In genomic region chr20:32482251-32483220, GRCh38 we compare ENCODE assay signal across 8 cellular contexts.
DNase-seq lines count a peak whose midpoint lies in the region; ATAC-seq and TF ChIP-seq lines count a peak whose summit lies in the region.

No MANE protein-coding gene starts in this region.

- H3K4me3 Mint-ChIP-seq in endodermal cell, result peak overlapping the region; percentile 86

- peaks cover 43% of the 10 kb centered on the region for H3K4me1 ChIP-seq in HUES6 (ENCODE audit: control insufficient read depth, insufficient read depth, low read length)
- peaks cover 10% of the 10 kb centered on the region for H3K4me1 ChIP-seq in endodermal cell (ENCODE audit: control insufficient read depth, insufficient read depth, low read length)
- peaks cover 48% of the 10 kb centered on the region for H3K4me1 ChIP-seq in mucosa of descending colon (ENCODE audit: low read depth)
- H3K4me1 ChIP-seq in upper lobe of left lung, result peaks cover 33 to 70% (median 47%) of the 10 kb centered on the region in 4 donors

- no peak for DNase-seq in BJ (ENCODE audit: low read depth)
- DNase-seq in WERI-Rb-1, result peak; percentile 61
- DNase-seq in endodermal cell, result peak; percentile 87
- peak; percentile 62 to 78 (median 74) for DNase-seq in mucosa of descending colon
- peak; percentile 69 to 92 for DNase-seq in upper lobe of left lung
- DNase-seq in HuH-7.5 (ENCODE audit: low spot score), result no peak
- no peak for DNase-seq in GF-D8 (lab: John Stamatoyannopoulos, UW)

- TF ChIP-seq CTCF in BJ (IDR thresholded peaks at IDR 0.05; ENCODE audit: insufficient read depth, low read depth, low read length), result no peak
- TF ChIP-seq CTCF in WERI-Rb-1 (IDR thresholded peaks at IDR 0.05; ENCODE audit: low read depth, low read length), result no peak
- TF ChIP-seq CTCF in endodermal cell (conservative IDR thresholded peaks at IDR 0.05), result no peak
- no peak for TF ChIP-seq CTCF in mucosa of descending colon (IDR thresholded peaks at IDR 0.05)
- no peak for TF ChIP-seq CTCF in upper lobe of left lung (IDR thresholded peaks at IDR 0.05)

- 0% methylated on average over 17 to 76 of the region's 88 CpGs for whole genome bisulfite sequencing in endodermal cell (ENCODE audit: insufficient coverage in 1 of 2, insufficient read length in 1 of 2), 2 experiments
- WGBS in upper lobe of left lung, 2 donors, result 10 to 13% methylated on average over 16 to 24 of the region's 88 CpGs

- H3K9me3 Mint-ChIP-seq in endodermal cell, result no peaks in the 10 kb centered on the region

- H3K27ac ChIP-seq in HUES6 (ENCODE audit: low read depth, low read length) (peak overlapping the region; percentile 37; the same call in 1 of the 2 replicates), WERI-Rb-1 (peak overlapping the region; percentile 88), endodermal cell (ENCODE audit: low read depth, low read length) (peak overlapping the region; percentile 57), upper lobe of left lung (peak overlapping the region; percentile 79 to 94 (median 88))

- TF ChIP-seq POLR2A in upper lobe of left lung (IDR thresholded peaks at IDR 0.05), result peak in 1 of 4 donors; percentile 10

- CTCF ChIA-PET in BJ (lab: Yijun Ruan, JAX), result interaction anchor here (1.1 kb wide), 1 partner anchor 25 kb away, joined by 4 read pairs; no protein-coding TSS in a partner anchor

- H3K27me3 ChIP-seq in BJ (ENCODE audit: control insufficient read depth, insufficient read depth, low read length), result no peaks in the 10 kb centered on the region; the same call in 1 of the 2 replicates
- H3K27me3 ChIP-seq in HUES6 (ENCODE audit: control insufficient read depth, insufficient read depth, low read length), result peaks cover 4% of the 10 kb centered on the region; the same call in 1 of the 2 replicates
- H3K27me3 ChIP-seq in WERI-Rb-1 (ENCODE audit: insufficient read depth, low read depth, severe bottlenecking), result no peaks in the 10 kb centered on the region
- no peaks in the 10 kb centered on the region for H3K27me3 ChIP-seq in endodermal cell (ENCODE audit: control insufficient read depth, insufficient read depth, low read length, poor library complexity, severe bottlenecking)
- no peaks in the 10 kb centered on the region for H3K27me3 ChIP-seq in upper lobe of left lung

- H3K36me3 ChIP-seq in BJ (ENCODE audit: control insufficient read depth, insufficient read depth, low read length), result no peaks in the 10 kb centered on the region; the same call in 1 of the 2 replicates
- no peaks in the 10 kb centered on the region for H3K36me3 ChIP-seq in HUES6 (ENCODE audit: control insufficient read depth, insufficient read depth, low read length)
- H3K36me3 ChIP-seq in WERI-Rb-1, result peaks cover 5% of the 10 kb centered on the region; the same call in 1 of the 2 replicates
- peaks cover 9% of the 10 kb centered on the region for H3K36me3 ChIP-seq in endodermal cell (ENCODE audit: control insufficient read depth, insufficient read depth, low read length)
- no peaks in the 10 kb centered on the region for H3K36me3 ChIP-seq in mucosa of descending colon (ENCODE audit: low read depth)
- no peaks in the 10 kb centered on the region for H3K36me3 ChIP-seq in upper lobe of left lung

- H3K4me1 Mint-ChIP-seq in endodermal cell, result peaks cover 40% of the 10 kb centered on the region

- H3K9me3 ChIP-seq in HUES6 (ENCODE audit: control insufficient read depth, insufficient read depth, low read depth, low read length) (no peaks in the 10 kb centered on the region), WERI-Rb-1 (ENCODE audit: severe bottlenecking) (no peaks in the 10 kb centered on the region), endodermal cell (ENCODE audit: control insufficient read depth, low read length) (no peaks in the 10 kb centered on the region), mucosa of descending colon (no peaks in the 10 kb centered on the region), upper lobe of left lung (no peaks in the 10 kb centered on the region)

- POLR2A ChIA-PET in BJ (lab: Charles Lee), result interaction anchor here (0.7 kb wide), 1 partner anchor 24 kb away, joined by 6 read pairs; no protein-coding TSS in a partner anchor

- H3K27ac Mint-ChIP-seq in endodermal cell, result peak overlapping the region; percentile 80

- H3K27me3 Mint-ChIP-seq in endodermal cell (ENCODE audit: insufficient read depth), result peaks cover 19% of the 10 kb centered on the region

- peak overlapping the region; percentile 65 for H3K4me3 ChIP-seq in BJ (ENCODE audit: low read depth, low read length)
- H3K4me3 ChIP-seq in HUES6 (ENCODE audit: low read depth, low read length), result peak overlapping the region; percentile 89
- H3K4me3 ChIP-seq in WERI-Rb-1 (ENCODE audit: low read depth, low read length), result peak overlapping the region; percentile 52
- peak overlapping the region; percentile 86 for H3K4me3 ChIP-seq in endodermal cell (ENCODE audit: low read length)
- H3K4me3 ChIP-seq in mucosa of descending colon, result peak overlapping the region; percentile 72
- H3K4me3 ChIP-seq in upper lobe of left lung, result peak overlapping the region; percentile 74 to 96 (median 92)

- TF ChIP-seq EP300 in upper lobe of left lung (IDR thresholded peaks at IDR 0.05), result no peak

- peak; percentile 26 for ATAC-seq in mucosa of descending colon
- peak; percentile 24 to 71 for ATAC-seq in upper lobe of left lung (ENCODE audit: low FRiP score in 2 of 2)

- intact Hi-C loops in mucosa of descending colon (cut with DNase I, micrococcal nuclease), result no loop called here

- H3K9ac ChIP-seq in HUES6 (ENCODE audit: low read length) (peak overlapping the region; percentile 57), endodermal cell (ENCODE audit: extremely low read depth, low read length, poor library complexity, severe bottlenecking) (peak overlapping the region; percentile 36)

- peaks cover 4% of the 10 kb centered on the region for H3K36me3 Mint-ChIP-seq in endodermal cell (ENCODE audit: low read depth)

Comparison
In these comparisons a context has a peak if more than half of its experiments do, and no peak if none do; other contexts are left out.
1. DNase-seq: peak in WERI-Rb-1 (single experiment), endodermal cell (single experiment), mucosa of descending colon (3 of 3) and upper lobe of left lung (2 of 2); none in BJ (single experiment), HuH-7.5 (single experiment) and GF-D8 (single experiment).
2. H3K27ac ChIP-seq: peak in every context shown above with its lines; median percentile 88 in WERI-Rb-1; 88 in upper lobe of left lung; 57 in endodermal cell; 37 in HUES6.
3. Peak in every context shown above with its lines, with median percentiles within 50 percentile points of each other: H3K4me3 ChIP-seq.